In the genomic region with DNA sequence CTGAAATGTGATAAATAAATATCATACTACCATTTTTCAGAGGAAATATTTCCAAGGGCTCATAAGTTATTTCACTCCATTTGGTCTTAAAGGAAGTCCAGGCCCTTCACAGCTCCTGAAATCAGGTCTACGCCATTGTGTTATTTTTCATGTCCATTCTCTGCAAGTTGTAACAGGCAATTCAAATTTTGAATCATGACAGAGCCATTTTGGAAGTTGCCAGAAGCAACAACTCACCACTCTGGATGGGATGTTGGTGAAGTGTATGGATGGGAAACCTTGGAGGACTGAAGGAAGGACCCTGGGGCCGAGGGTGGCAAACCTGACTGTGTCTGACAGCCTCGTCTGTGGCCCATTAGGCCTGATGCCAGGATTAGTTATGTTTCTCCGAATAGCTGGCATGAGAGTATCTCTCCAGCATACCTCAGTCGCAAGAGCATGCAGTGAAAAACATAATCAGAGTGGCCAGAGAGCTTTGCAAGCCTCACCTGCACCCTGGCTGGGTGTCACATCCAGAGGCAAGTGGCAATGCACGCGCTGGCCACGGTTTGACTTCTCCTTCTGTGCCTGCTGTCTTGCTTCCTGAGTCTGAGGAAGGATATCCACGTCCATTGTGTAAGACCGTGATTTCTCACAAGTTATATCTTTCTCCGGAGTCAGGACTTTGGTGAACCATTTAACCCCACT, we compare ENCODE assay signal across 22 cellular contexts.
A peak's percentile ranks its signal among the peaks of the same experiment; 100 is the strongest.
DNase-seq lines count a peak whose midpoint lies in the region; ATAC-seq and TF ChIP-seq lines count a peak whose summit lies in the region.
"Had no signal": no experiment of that assay in that cellular context is flagged by ENCODE, and none has a peak within 500 bp of the region (broad histone marks: within the 10 kb centered on the region; RNA-seq: fewer than 3 reads in every experiment).

No MANE protein-coding gene starts in this region.

- H3K27me3 ChIP-seq in BLaER1 (no peaks in the 10 kb centered on the region), PC-3 (ENCODE audit: low read length) (no peaks in the 10 kb centered on the region), foreskin keratinocyte (no peaks in the 10 kb centered on the region), testis (no peaks in the 10 kb centered on the region)
- H3K27me3 ChIP-seq: cardiac muscle cell had no signal

- DNase-seq in PC-3 (no peak), foreskin keratinocyte (peak; percentile 45 to 70), posterior vena cava (ENCODE audit: low spot score) (peak; percentile 80), HT-29 (ENCODE audit: low spot score) (no peak), testis (no peak), activated gamma-delta T cell treated with Interleukin-2 at 50 U/mL for 16 hours (no peak)
- DNase-seq in activated CD4-positive, alpha-beta T cell treated with anti-CD3 and anti-CD28 coated beads for 4 hours = no peak
- DNase-seq: activated CD4-positive, alpha-beta memory T cell treated with anti-CD3 and anti-CD28 coated beads for 36 hours; activated gamma-delta T cell; amniotic stem cell; CD8-positive, alpha-beta memory T cell; erythroblast; KG1; left colon; NCI-H1105; NCI-H2081; PC-9; retina; stimulated activated CD4-positive, alpha-beta T cell treated with anti-CD3 and anti-CD28 coated beads, Interleukin-15, amount 100 ng/mL, for 24 hours had no signal

- peaks cover 28% of the 10 kb centered on the region for H3F3A ChIP-seq in PC-3 (ENCODE audit: low read length, unreplicated experiment)

- TF ChIP-seq CTCF in PC-3 (conservative IDR thresholded peaks at IDR 0.05; ENCODE audit: low read depth, low read length) (no peak), foreskin keratinocyte (conservative IDR thresholded peaks at IDR 0.05) (no peak), testis (IDR thresholded peaks at IDR 0.05) (no peak)

- H3K9me2 ChIP-seq in PC-3 (replicated peaks; ENCODE audit: low read length) = no peaks in the 10 kb centered on the region

- H3K4me3 ChIP-seq in BLaER1 (no peak overlapping the region), PC-3 (ENCODE audit: low read length) (no peak overlapping the region), testis (no peak overlapping the region)
- H3K4me3 ChIP-seq: cardiac muscle cell, PC-9 had no signal

- H3K27ac ChIP-seq in BLaER1 = no peak overlapping the region
- H3K27ac ChIP-seq in PC-3 (ENCODE audit: low read length) = peak overlapping the region; percentile 65
- no peak overlapping the region for H3K27ac ChIP-seq in foreskin keratinocyte
- H3K27ac ChIP-seq in testis = no peak overlapping the region
- H3K27ac ChIP-seq: cardiac muscle cell had no signal

- peaks cover 83% of the 10 kb centered on the region for H3K4me1 ChIP-seq in BLaER1
- H3K4me1 ChIP-seq in PC-3 (ENCODE audit: insufficient read depth, low read length) = peaks cover 42% of the 10 kb centered on the region
- peaks cover 18% of the 10 kb centered on the region for H3K4me1 ChIP-seq in foreskin keratinocyte
- H3K4me1 ChIP-seq in testis = peaks cover 11% of the 10 kb centered on the region

- no peaks in the 10 kb centered on the region for H4K20me1 ChIP-seq in BLaER1
- H4K20me1 ChIP-seq in PC-3 (ENCODE audit: low read length) = no peaks in the 10 kb centered on the region

- H3K9ac ChIP-seq in BLaER1 (no peak overlapping the region), PC-3 (ENCODE audit: low read length) (no peak overlapping the region)

- no peak overlapping the region for H2AFZ ChIP-seq in PC-3 (ENCODE audit: low read length)
- H2AFZ ChIP-seq: PC-9 had no signal

- 86 to 90% methylated on average over 9 to 11 of the region's 11 CpGs for WGBS in testis, 2 donors

- CTCF ChIA-PET in PC-3 (lab: Charles Lee) = interaction anchor here (1.4 kb wide), 1 partner anchor 54 kb away, joined by 3 read pairs; no protein-coding TSS in a partner anchor

- ATAC-seq in PC-3 = no peak
- ATAC-seq in foreskin keratinocyte = no peak
- ATAC-seq: left colon, WTC11 had no signal

- peaks cover 8% of the 10 kb centered on the region; the same call in 1 of the 2 replicates for H3K36me3 ChIP-seq in BLaER1
- H3K36me3 ChIP-seq in PC-3 (ENCODE audit: low read depth, low read length) = peaks cover 91% of the 10 kb centered on the region
- no peaks in the 10 kb centered on the region for H3K36me3 ChIP-seq in testis (ENCODE audit: low read depth, missing control alignments)

- H3K4me2 ChIP-seq in BLaER1 (peak overlapping the region; percentile 71; the same call in 1 of the 2 replicates), PC-3 (ENCODE audit: low read length) (no peak overlapping the region)
- H3K4me2 ChIP-seq: PC-9 had no signal

- no peak for TF ChIP-seq POLR2A in testis (IDR thresholded peaks at IDR 0.05)

- POLR2A ChIA-PET in PC-3 (lab: Charles Lee; ENCODE audit: unreplicated experiment) = interaction anchor here (1.0 kb wide), 1 partner anchor 28 kb away, joined by 3 read pairs; no protein-coding TSS in a partner anchor

- intact Hi-C loops in PC-3 (cut with micrococcal nuclease) (no loop called here), posterior vena cava (cut with DNase I) (no loop called here), testis (cut with DNase I; ENCODE audit: low total_unique reads) (no loop called here)

- peaks cover 59% of the 10 kb centered on the region for H3K79me2 ChIP-seq in PC-3 (ENCODE audit: low read length)

- H3K9me3 ChIP-seq in BLaER1 (peaks cover 20% of the 10 kb centered on the region), PC-3 (ENCODE audit: low read length) (no peaks in the 10 kb centered on the region), testis (no peaks in the 10 kb centered on the region)

- no TSS peak for BruUV-seq in PC-3 (replicated peaks; lab: Mats Ljungman, UMichigan)

Comparison
In these comparisons a context has a peak if more than half of its experiments do, and no peak if none do; other contexts are left out.
1. DNase-seq: peak in foreskin keratinocyte (2 of 2) and posterior vena cava (single experiment); none in PC-3 (single experiment), HT-29 (single experiment), testis (single experiment), activated CD4-positive, alpha-beta T cell treated with anti-CD3 and anti-CD28 coated beads for 4 hours (0 of 2) and activated gamma-delta T cell treated with Interleukin-2 at 50 U/mL for 16 hours (single experiment).